16 cellular contexts compared by ENCODE assay signal in genomic region chr22:30335236-30335635, GRCh38. TPM values are rescaled to one million over a fixed set of nuclear protein-coding genes. Genes with fewer than 3 reads are reported as not detected.
DNase-seq lines count a peak whose midpoint lies in the region; ATAC-seq and TF ChIP-seq lines count a peak whose summit lies in the region.
"Had no signal": no experiment of that assay in that cellular context is flagged by ENCODE, and none has a peak within 500 bp of the region (broad histone marks: within the 10 kb centered on the region; RNA-seq: fewer than 3 reads in every experiment).

No MANE protein-coding gene starts in this region.

- H4K20me1 ChIP-seq in osteoblast (ENCODE audit: insufficient read depth, low read length) = peaks cover 10% of the 10 kb centered on the region

- 100% methylated on average over 1 of the region's 1 CpG for WGBS in suprapubic skin

- H3K27ac Mint-ChIP-seq in CD4-positive, alpha-beta T cell = peak overlapping the region; percentile 33
- peak overlapping the region; percentile 76 for H3K27ac Mint-ChIP-seq in activated CD8-positive, alpha-beta T cell treated with anti-CD3 and anti-CD28 coated beads for 36 hours

- H3K4me1 ChIP-seq in osteoblast (ENCODE audit: insufficient read depth, low read length) = no peaks in the 10 kb centered on the region
- no peaks in the 10 kb centered on the region for H3K4me1 ChIP-seq in suprapubic skin
- H3K4me1 ChIP-seq: BLaER1 treated with 17β-estradiol and CSF1 and Interleukin-3, amounts not matched to agents 10 nM and 100 nM had no signal

- no peak overlapping the region for H3K27ac ChIP-seq in CD4-positive, alpha-beta T cell (ENCODE audit: low read depth, low read length)
- H3K27ac ChIP-seq in osteoblast (ENCODE audit: low read depth, low read length) (no peak overlapping the region), suprapubic skin (no peak overlapping the region)
- H3K27ac ChIP-seq: BLaER1 treated with 17β-estradiol and CSF1 and Interleukin-3, amounts not matched to agents 10 nM and 100 nM had no signal

- H3K27me3 Mint-ChIP-seq in CD4-positive, alpha-beta T cell = no peaks in the 10 kb centered on the region
- no peaks in the 10 kb centered on the region for H3K27me3 Mint-ChIP-seq in activated CD8-positive, alpha-beta T cell treated with anti-CD3 and anti-CD28 coated beads for 36 hours

- no peak overlapping the region for H3K4me3 ChIP-seq in osteoblast (ENCODE audit: insufficient read depth, low read length)
- no peak overlapping the region for H3K4me3 ChIP-seq in suprapubic skin
- H3K4me3 ChIP-seq: BLaER1 treated with 17β-estradiol and CSF1 and Interleukin-3, amounts not matched to agents 10 nM and 100 nM had no signal

- no peak overlapping the region for H3K4me2 ChIP-seq in osteoblast (ENCODE audit: insufficient read depth, low read length)
- H3K4me2 ChIP-seq: BLaER1 treated with 17β-estradiol and CSF1 and Interleukin-3, amounts not matched to agents 10 nM and 100 nM had no signal

- DNase-seq in activated CD4-positive, alpha-beta T cell treated with anti-CD3 and anti-CD28 coated beads for 48 hours = peak; percentile 14
- DNase-seq in activated CD4-positive, alpha-beta T cell treated with anti-CD3 and anti-CD28 coated beads, Interleukin-2, amount 50 U/mL, for 48 hours = no peak
- no peak for DNase-seq in CD4-positive, alpha-beta T cell
- no peak for DNase-seq in activated CD8-positive, alpha-beta T cell treated with anti-CD3 and anti-CD28 coated beads for 36 hours
- DNase-seq in osteoblast (ENCODE audit: insufficient read length, low spot score, missing footprints) = peak; percentile 77
- DNase-seq in suprapubic skin (ENCODE audit: low spot score in 2 of 2) = no peak
- DNase-seq: GF-D8, KBM-7, NCI-H1436, NCI-H2029 treated with DMSO at 0.1 percent for 48 hours, NCI-H2171 treated with DMSO at 0.1 percent for 48 hours, NCI-H748 treated with DMSO at 0.1 percent for 48 hours, RPMI8226 had no signal

- no peak overlapping the region for H3K4me3 Mint-ChIP-seq in CD4-positive, alpha-beta T cell
- H3K4me3 Mint-ChIP-seq in activated CD8-positive, alpha-beta T cell treated with anti-CD3 and anti-CD28 coated beads for 36 hours = no peak overlapping the region

- H3K9me3 ChIP-seq in CD4-positive, alpha-beta T cell (ENCODE audit: control insufficient read depth, low read length) = no peaks in the 10 kb centered on the region
- H3K9me3 ChIP-seq in osteoblast (ENCODE audit: low read depth, low read length) (no peaks in the 10 kb centered on the region), suprapubic skin (no peaks in the 10 kb centered on the region)
- H3K9me3 ChIP-seq: BLaER1 treated with 17β-estradiol and CSF1 and Interleukin-3, amounts not matched to agents 10 nM and 100 nM had no signal

- H3K36me3 Mint-ChIP-seq in CD4-positive, alpha-beta T cell (ENCODE audit: low read depth) = peaks cover 96% of the 10 kb centered on the region
- H3K36me3 Mint-ChIP-seq in activated CD8-positive, alpha-beta T cell treated with anti-CD3 and anti-CD28 coated beads for 36 hours (ENCODE audit: low read depth) = peaks cover 69% of the 10 kb centered on the region

- TF ChIP-seq CTCF in CD4-positive, alpha-beta T cell (IDR thresholded peaks at IDR 0.05) = no peak
- no peak for TF ChIP-seq CTCF in activated CD8-positive, alpha-beta T cell treated with anti-CD3 and anti-CD28 coated beads for 36 hours (IDR thresholded peaks at IDR 0.05)
- TF ChIP-seq CTCF in osteoblast (IDR thresholded peaks at IDR 0.05; ENCODE audit: extremely low read depth, low read depth, low read length) (no peak), suprapubic skin (IDR thresholded peaks at IDR 0.05) (no peak)

- ATAC-seq in CD4-positive, alpha-beta T cell (ENCODE audit: poor library complexity) = no peak
- no peak for ATAC-seq in activated CD8-positive, alpha-beta T cell treated with anti-CD3 and anti-CD28 coated beads for 36 hours
- ATAC-seq in GM21528 (IDR thresholded peaks at IDR 0.05; ENCODE audit: low FRiP score, unreplicated experiment) (no peak), HG03025 (IDR thresholded peaks at IDR 0.05; ENCODE audit: low FRiP score, unreplicated experiment) (no peak)

- H3K9me3 Mint-ChIP-seq in CD4-positive, alpha-beta T cell = no peaks in the 10 kb centered on the region
- no peaks in the 10 kb centered on the region for H3K9me3 Mint-ChIP-seq in activated CD8-positive, alpha-beta T cell treated with anti-CD3 and anti-CD28 coated beads for 36 hours

- H3K36me3 ChIP-seq in osteoblast (ENCODE audit: insufficient read depth, low read length) = peaks cover 90% of the 10 kb centered on the region
- peaks cover 91% of the 10 kb centered on the region for H3K36me3 ChIP-seq in suprapubic skin

- intact Hi-C loops in CD4-positive, alpha-beta T cell (cut with DNase I, micrococcal nuclease) = no loop called here
- intact Hi-C loops in activated CD8-positive, alpha-beta T cell treated with anti-CD3 and anti-CD28 coated beads for 36 hours (cut with micrococcal nuclease) = no loop called here

- no peak overlapping the region for H2AFZ ChIP-seq in osteoblast (ENCODE audit: low read length)

- no peaks in the 10 kb centered on the region for H3K79me2 ChIP-seq in osteoblast (ENCODE audit: insufficient read depth, low read length)

- no peaks in the 10 kb centered on the region for H3K4me1 Mint-ChIP-seq in CD4-positive, alpha-beta T cell (ENCODE audit: low read depth)
- H3K4me1 Mint-ChIP-seq in activated CD8-positive, alpha-beta T cell treated with anti-CD3 and anti-CD28 coated beads for 36 hours (ENCODE audit: low read depth) = peaks cover 27% of the 10 kb centered on the region

- POLR2A ChIA-PET in CD4-positive, alpha-beta T cell (lab: Charles Lee) = interaction anchor here (0.7 to 1.6 kb wide), 6 partner anchors 21 to 46 kb away, joined by 3 to 6 read pairs (median 3); partner anchors contain the start of genes CASTOR1, CCDC157 and SF3A1
- POLR2A ChIA-PET in activated CD8-positive, alpha-beta T cell treated with anti-CD3 and anti-CD28 coated beads for 36 hours (lab: Charles Lee) = interaction anchor here (0.9 to 1.9 kb wide), 6 partner anchors 9 to 57 kb away, joined by 3 to 7 read pairs (median 4); partner anchors contain the start of gene CASTOR1

- no peak for TF ChIP-seq EP300 in suprapubic skin (IDR thresholded peaks at IDR 0.05)

- H3K27me3 ChIP-seq in CD4-positive, alpha-beta T cell (ENCODE audit: control insufficient read depth, insufficient read depth, low read length) = no peaks in the 10 kb centered on the region
- H3K27me3 ChIP-seq in osteoblast (ENCODE audit: insufficient read depth, low read length) (no peaks in the 10 kb centered on the region), suprapubic skin (no peaks in the 10 kb centered on the region)
- H3K27me3 ChIP-seq: BLaER1 treated with 17β-estradiol and CSF1 and Interleukin-3, amounts not matched to agents 10 nM and 100 nM had no signal

- no peak for TF ChIP-seq POLR2A in suprapubic skin (IDR thresholded peaks at IDR 0.05)

- CTCF ChIA-PET in CD4-positive, alpha-beta T cell (lab: Charles Lee) = interaction anchor here (1.7 kb wide), 1 partner anchor 10 kb away, joined by 4 read pairs; no protein-coding TSS in a partner anchor
- CTCF ChIA-PET in activated CD8-positive, alpha-beta T cell treated with anti-CD3 and anti-CD28 coated beads for 36 hours (lab: Charles Lee) = interaction anchor here (0.9 to 2.2 kb wide), 6 partner anchors 14 to 57 kb away, joined by 3 to 13 read pairs (median 4); partner anchors contain the start of gene SF3A1

RNA-seq across cellular contexts. Expression of gene TBC1D10A, which starts 8.5 kb away (rescaled TPM):
- total RNA-seq in CD4-positive, alpha-beta T cell = 10 to 100 TPM; 38.9 to 41.8 TPM
- total RNA-seq in activated CD8-positive, alpha-beta T cell treated with anti-CD3 and anti-CD28 coated beads for 36 hours = 10 to 100 TPM; 20.5 to 21.1 TPM
- total RNA-seq in osteoblast (30.6 and 32.9 TPM in 2 replicates), suprapubic skin (10 to 100 TPM; 38.3 to 49.2 (median 43.0) TPM)

RNA-seq across cellular contexts. Expression of gene SF3A1, which starts 21.5 kb away (rescaled TPM):
- 100 to 1,000 TPM; 335 to 388 TPM for total RNA-seq in CD4-positive, alpha-beta T cell
- 100 to 1,000 TPM; 252 to 262 TPM for total RNA-seq in activated CD8-positive, alpha-beta T cell treated with anti-CD3 and anti-CD28 coated beads for 36 hours
- 21.7 and 30.6 TPM in 2 replicates for total RNA-seq in osteoblast
- 100 to 1,000 TPM; 112 to 208 (median 152) TPM for total RNA-seq in suprapubic skin

RNA-seq across cellular contexts. Expression of gene CCDC157, which starts 21.6 kb away (rescaled TPM):
- total RNA-seq in CD4-positive, alpha-beta T cell = 10 to 100 TPM in 1 of 2 experiments, 1 to 10 TPM in 1; 8.3 to 10.1 TPM
- total RNA-seq in activated CD8-positive, alpha-beta T cell treated with anti-CD3 and anti-CD28 coated beads for 36 hours = 1 to 10 TPM; 2.2 to 2.4 TPM
- total RNA-seq in osteoblast (2.9 TPM in 2 replicates), suprapubic skin (1 to 10 TPM; 2.2 to 4.7 (median 3.1) TPM)

RNA-seq across cellular contexts. Expression of gene CASTOR1, which starts 45.9 kb away (rescaled TPM):
- total RNA-seq in CD4-positive, alpha-beta T cell = 1 to 10 TPM; 7.9 to 8.8 TPM
- total RNA-seq in activated CD8-positive, alpha-beta T cell treated with anti-CD3 and anti-CD28 coated beads for 36 hours = 1 to 10 TPM; 4.2 to 5.1 TPM
- total RNA-seq in osteoblast = 5.3 and 5.8 TPM in 2 replicates
- 10 to 100 TPM; 16.3 to 22.8 (median 20.6) TPM for total RNA-seq in suprapubic skin

RNA-seq across cellular contexts. Expression of gene RNF215, which starts 52.0 kb away (rescaled TPM):
- total RNA-seq in CD4-positive, alpha-beta T cell = 1 to 10 TPM; 4.6 to 4.9 TPM
- 1 to 10 TPM; 7.1 to 7.2 TPM for total RNA-seq in activated CD8-positive, alpha-beta T cell treated with anti-CD3 and anti-CD28 coated beads for 36 hours
- 20.6 and 23.6 TPM in 2 replicates for total RNA-seq in osteoblast
- 10 to 100 TPM in 2 of 4 donors, 1 to 10 TPM in 2; 6.3 to 15.5 (median 10.2) TPM for total RNA-seq in suprapubic skin

Comparison
In these comparisons a context has a peak if more than half of its experiments do, and no peak if none do; other contexts are left out.
1. DNase-seq: peak in activated CD4-positive, alpha-beta T cell treated with anti-CD3 and anti-CD28 coated beads for 48 hours (single experiment) and osteoblast (single experiment); none in activated CD4-positive, alpha-beta T cell treated with anti-CD3 and anti-CD28 coated beads, Interleukin-2, amount 50 U/mL, for 48 hours (0 of 2), CD4-positive, alpha-beta T cell (0 of 10), activated CD8-positive, alpha-beta T cell treated with anti-CD3 and anti-CD28 coated beads for 36 hours (single experiment) and suprapubic skin (0 of 2).